24 cellular contexts compared by ENCODE assay signal in genomic region chr1:84366786-84367185, GRCh38. TPM values are rescaled to one million over a fixed set of nuclear protein-coding genes. Genes with fewer than 3 reads are reported as not detected.
DNase-seq lines count a peak whose midpoint lies in the region; ATAC-seq and TF ChIP-seq lines count a peak whose summit lies in the region.
"Had no signal": no experiment of that assay in that cellular context is flagged by ENCODE, and none has a peak within 500 bp of the region (broad histone marks: within the 10 kb centered on the region; RNA-seq: fewer than 3 reads in every experiment).

No MANE protein-coding gene starts in this region.

- H3K27ac ChIP-seq in heart right ventricle (no peak overlapping the region), thyroid gland (peak overlapping the region; percentile 57 to 84 (median 70))
- H3K27ac ChIP-seq: ascending aorta, prostate gland, SJCRH30, thoracic aorta had no signal

- no peaks in the 10 kb centered on the region for H3K36me3 ChIP-seq in heart right ventricle
- H3K36me3 ChIP-seq in thyroid gland: no peaks in the 10 kb centered on the region
- H3K36me3 ChIP-seq: ascending aorta, heart left ventricle, prostate gland, SJCRH30, thoracic aorta had no signal

- no peak for TF ChIP-seq POLR2A in thyroid gland (IDR thresholded peaks at IDR 0.05)

- in situ Hi-C loops in astrocyte of the spinal cord (cut with HindIII; ENCODE audit: low sequenced_read_pairs): no loop called here

- intact Hi-C loops in left cardiac atrium (cut with DNase I): no loop called here
- intact Hi-C loops in heart right ventricle (cut with DNase I): no loop called here
- intact Hi-C loops in thyroid gland (cut with DNase I): no loop called here

- H3K27me3 ChIP-seq in heart right ventricle (no peaks in the 10 kb centered on the region), thyroid gland (no peaks in the 10 kb centered on the region)
- H3K27me3 ChIP-seq: ascending aorta, heart left ventricle, SJCRH30 had no signal

- peak; percentile 30 to 85 for ATAC-seq in left cardiac atrium
- no peak for ATAC-seq in heart right ventricle
- ATAC-seq: WTC11 had no signal

- H3K4me3 ChIP-seq in heart right ventricle: no peak overlapping the region
- H3K4me3 ChIP-seq in astrocyte of the spinal cord (ENCODE audit: low read depth, low read length): no peak overlapping the region
- no peak overlapping the region for H3K4me3 ChIP-seq in thyroid gland (replicated peaks in 1 of 3)
- H3K4me3 ChIP-seq: ascending aorta, heart left ventricle, prostate gland, SJCRH30, thoracic aorta had no signal

- DNase-seq in left cardiac atrium (no peak), heart right ventricle (no peak), astrocyte of the spinal cord (ENCODE audit: low read depth, low spot score) (peak; percentile 53), iris pigment epithelial cell (ENCODE audit: low read depth) (peak; percentile 89), thyroid gland (no peak), DMS153 (lab: John Stamatoyannopoulos, UW) (no peak), COR-L47 (lab: John Stamatoyannopoulos, UW) (no peak), NAMALWA (ENCODE audit: low spot score) (no peak)
- DNase-seq: 8988T; activated CD4-positive, alpha-beta memory T cell treated with anti-CD3 and anti-CD28 coated beads, Interleukin-2, amount 10 ng/mL, durations not matched to agents 7 days and 5 days; activated naive CD4-positive, alpha-beta T cell treated with anti-CD3 and anti-CD28 coated beads for 36 hours; activated T-cell treated with anti-CD3 and anti-CD28 coated beads, Interleukin-2, amount 50 U/mL, for 24 hours; CD8-positive, alpha-beta memory T cell; heart left ventricle; NCI-H2081; NCI-H524; SJCRH30; stimulated activated CD4-positive, alpha-beta T cell treated with anti-CD3 and anti-CD28 coated beads, Interleukin-12 subunit alpha, Interleukin-12 subunit beta, amount 100 ng/mL, for 4 hours had no signal

- H3K4me1 ChIP-seq in heart right ventricle (peaks cover 0 to 19% (median 0%) of the 10 kb centered on the region in 9 donors), thyroid gland (peaks cover 42 to 53% of the 10 kb centered on the region in 2 donors)
- H3K4me1 ChIP-seq: prostate gland had no signal

- no peak for TF ChIP-seq CTCF in heart right ventricle (IDR thresholded peaks at IDR 0.05)
- TF ChIP-seq CTCF in astrocyte of the spinal cord (IDR thresholded peaks at IDR 0.05; ENCODE audit: low read depth, low read length): no peak
- TF ChIP-seq CTCF in thyroid gland (IDR thresholded peaks at IDR 0.05): no peak

- WGBS in heart right ventricle, 2 donors: 82 to 93% methylated on average over 2 of the region's 2 CpGs
- 74 to 86% methylated on average over 2 of the region's 2 CpGs for WGBS in thyroid gland, 2 donors

- H3K9me3 ChIP-seq in heart right ventricle (no peaks in the 10 kb centered on the region), thyroid gland (no peaks in the 10 kb centered on the region)
- H3K9me3 ChIP-seq: ascending aorta, heart left ventricle, prostate gland, SJCRH30, thoracic aorta had no signal

RNA-seq across cellular contexts. Expression of gene DNASE2B, which starts 31.5 kb away (rescaled TPM):
- not detected for total RNA-seq in left cardiac atrium
- total RNA-seq in heart right ventricle: under 1 TPM in 1 of 10 donors, not detected in 9; 0.20 TPM
- polyA plus RNA-seq in heart right ventricle: not detected
- under 1 TPM in 1 of 4 donors, not detected in 3; 0.88 TPM for total RNA-seq in thyroid gland
- total RNA-seq: activated CD4-positive, alpha-beta memory T cell treated with anti-CD3 and anti-CD28 coated beads, Interleukin-2, amount 10 ng/mL, durations not matched to agents 7 days and 5 days; activated naive CD4-positive, alpha-beta T cell treated with anti-CD3 and anti-CD28 coated beads for 36 hours; ascending aorta; CD8-positive, alpha-beta memory T cell; H1; SJCRH30; T-helper 2 cell treated with Interferon-gamma antibody and Interleukin-4, amounts not matched to agents 100 ng/mL and 5 ng/mL, for 36 hours; thoracic aorta had no signal
- polyA plus RNA-seq: CD8-positive, alpha-beta memory T cell; H1 had no signal

Comparison
In these comparisons a context has a peak if more than half of its experiments do, and no peak if none do; other contexts are left out.
1. ATAC-seq: peak in left cardiac atrium (2 of 2); none in heart right ventricle (0 of 8).
2. DNase-seq: peak in astrocyte of the spinal cord (single experiment) and iris pigment epithelial cell (single experiment); none in left cardiac atrium (single experiment), heart right ventricle (0 of 2), thyroid gland (0 of 2), DMS153 (single experiment), COR-L47 (single experiment) and NAMALWA (single experiment).
3. H3K27ac ChIP-seq: peak in thyroid gland (3 of 3); none in heart right ventricle (0 of 10).